8 cellular contexts compared by ENCODE assay signal in genomic region chr17:76075364-76076099, GRCh38. TPM values are rescaled to one million over a fixed set of nuclear protein-coding genes. Genes with fewer than 3 reads are reported as not detected.
DNase-seq lines count a peak whose midpoint lies in the region; ATAC-seq and TF ChIP-seq lines count a peak whose summit lies in the region.
"Had no signal": no experiment of that assay in that cellular context is flagged by ENCODE, and none has a peak within 500 bp of the region (broad histone marks: within the 10 kb centered on the region; RNA-seq: fewer than 3 reads in every experiment).

No MANE protein-coding gene starts in this region.

- H4K20me1 ChIP-seq in mammary epithelial cell (ENCODE audit: insufficient read depth, low read length) = no peaks in the 10 kb centered on the region

- H3K9me3 Mint-ChIP-seq in neural crest cell = no peaks in the 10 kb centered on the region

- no peak for TF ChIP-seq EP300 in Ishikawa (IDR thresholded peaks at IDR 0.05; ENCODE audit: borderline replicate concordance)

- peaks cover 76% of the 10 kb centered on the region for H3K27me3 Mint-ChIP-seq in neural crest cell (ENCODE audit: low read depth)

- peaks cover 53% of the 10 kb centered on the region for H3K27me3 ChIP-seq in mammary epithelial cell (ENCODE audit: insufficient read depth, low read length)

- H3K4me3 ChIP-seq in mammary epithelial cell (replicated peaks in 1 of 3; ENCODE audit: insufficient read depth in 1 of 3, low read depth in 2 of 3, low read length in 3 of 3) = no peak overlapping the region

- CTCF ChIA-PET in mammary epithelial cell (lab: Charles Lee; ENCODE audit: low non-redundant PET) = no interaction called here

- peaks cover 37% of the 10 kb centered on the region for H3K4me1 Mint-ChIP-seq in neural crest cell

- DNase-seq in DMS53 treated with DMSO at 0.1 percent for 48 hours (lab: John Stamatoyannopoulos, UW; ENCODE audit: unreplicated experiment) (peak; percentile 64), mammary epithelial cell (peak; percentile 41), neural crest cell (ENCODE audit: low read depth, low spot score) (peak; percentile 20)

- dilution Hi-C loops in mammary epithelial cell (cut with HindIII; ENCODE audit: low sequenced_read_pairs) = loop anchor here (5.0 kb wide), 3 partner anchors 38 to 148 kb away; no protein-coding TSS in a partner anchor

- no peak overlapping the region for H3K27ac Mint-ChIP-seq in neural crest cell (ENCODE audit: unreplicated experiment)

- H2AFZ ChIP-seq in mammary epithelial cell (ENCODE audit: low read depth, low read length) = no peak overlapping the region

- peak overlapping the region; percentile 18 for H3K4me2 ChIP-seq in mammary epithelial cell (ENCODE audit: insufficient read depth, low read depth, low read length)

- intact Hi-C loops in mammary epithelial cell (cut with micrococcal nuclease) = no loop called here

- TF ChIP-seq RAD21 in Ishikawa (IDR thresholded peaks at IDR 0.05; ENCODE audit: low read depth) = peak; percentile 20

- no peak overlapping the region for H3K9ac ChIP-seq in mammary epithelial cell (ENCODE audit: insufficient read depth, low read length)

- in situ Hi-C loops in mammary epithelial cell (cut with MboI; ENCODE audit: low sequenced_read_pairs in 2 of 2) = no loop called here

- ATAC-seq in GM21360 (IDR thresholded peaks at IDR 0.05; ENCODE audit: unreplicated experiment) (no peak), HG03571 (IDR thresholded peaks at IDR 0.05; ENCODE audit: unreplicated experiment) (no peak), GM18498 (IDR thresholded peaks at IDR 0.05; ENCODE audit: unreplicated experiment) (no peak)
- ATAC-seq: Panc1 had no signal

- TF ChIP-seq CTCF in mammary epithelial cell (conservative IDR thresholded peaks at IDR 0.05 in 1 of 2, IDR thresholded peaks at IDR 0.05 in 1 of 2; ENCODE audit: extremely low read depth in 1 of 2, insufficient read depth in 1 of 2, low read depth in 1 of 2, low read length in 2 of 2) (no peak), neural crest cell (conservative IDR thresholded peaks at IDR 0.05) (no peak)

- no peak overlapping the region for H3K27ac ChIP-seq in mammary epithelial cell (ENCODE audit: insufficient read depth, low read depth, low read length)

- no peaks in the 10 kb centered on the region for H3K9me3 ChIP-seq in mammary epithelial cell (replicated peaks; ENCODE audit: insufficient read depth, low read length)

- WGBS in mammary epithelial cell (ENCODE audit: low coverage, missing lambda C conversion rate) = 3% methylated on average over 24 of the region's 42 CpGs

- H3K4me3 Mint-ChIP-seq in neural crest cell = peak overlapping the region; percentile 78

- H3K36me3 ChIP-seq in mammary epithelial cell (ENCODE audit: insufficient read depth, low read length) = no peaks in the 10 kb centered on the region

- no peaks in the 10 kb centered on the region for H3K36me3 Mint-ChIP-seq in neural crest cell (ENCODE audit: low read depth)

- no TSS peak for BruUV-seq in mammary epithelial cell (replicated peaks; lab: Mats Ljungman, UMichigan)

- peaks cover 24% of the 10 kb centered on the region for H3K79me2 ChIP-seq in mammary epithelial cell (ENCODE audit: insufficient read depth, low read length)

- H3K4me1 ChIP-seq in mammary epithelial cell (ENCODE audit: insufficient read depth, low read length) = peaks cover 33% of the 10 kb centered on the region

TF ChIP-seq in Ishikawa, 13 proteins besides CTCF, POLR2A, EP300 and RAD21:
- TF ChIP-seq TEAD4 (IDR thresholded peaks at IDR 0.05) = peak; percentile 34; the same call in 1 of the 2 replicates
- no peak for TF ChIP-seq TAF1 (IDR thresholded peaks at IDR 0.05; ENCODE audit: low read depth)
- TF ChIP-seq NFIC (IDR thresholded peaks at IDR 0.05) = 0 out of 2 replicates have a peak, but pooled peaks have one; percentile 15

RNA-seq across cellular contexts. Expression of gene GALR2, which starts 1.0 kb away (rescaled TPM):
- total RNA-seq in mammary epithelial cell (not detected), neural crest cell (not detected in 2 replicates)
- 0.15 TPM for polyA plus RNA-seq in mammary epithelial cell
- not detected for polyA minus RNA-seq in mammary epithelial cell

RNA-seq across cellular contexts. Expression of gene SRP68, which starts 3.2 kb away (rescaled TPM):
- total RNA-seq in mammary epithelial cell = 100 to 1,000 TPM in 1 of 2 donors, 10 to 100 TPM in 1; 24.5 to 102 TPM
- polyA plus RNA-seq in mammary epithelial cell = 63.7 TPM
- polyA minus RNA-seq in mammary epithelial cell = 88.5 TPM
- total RNA-seq in neural crest cell = 87.9 and 91.6 TPM in 2 replicates

RNA-seq across cellular contexts. Expression of gene ZACN, which starts 3.5 kb away (rescaled TPM):
- total RNA-seq in mammary epithelial cell (not detected), neural crest cell (0.19 TPM in 1 of 2 replicates, not detected in the other)
- polyA plus RNA-seq in mammary epithelial cell = not detected
- not detected for polyA minus RNA-seq in mammary epithelial cell

RNA-seq across cellular contexts. Expression of gene EXOC7, which starts 28.1 kb away (rescaled TPM):
- total RNA-seq in mammary epithelial cell = 100 to 1,000 TPM; 102 to 111 TPM
- polyA plus RNA-seq in mammary epithelial cell = 55.8 TPM
- 98.8 TPM for polyA minus RNA-seq in mammary epithelial cell
- 195 and 205 TPM in 2 replicates for total RNA-seq in neural crest cell

RNA-seq across cellular contexts. Expression of gene EVPL, which starts 48.4 kb away (rescaled TPM):
- total RNA-seq in mammary epithelial cell = 1 to 10 TPM; 1.0 to 6.2 TPM
- polyA plus RNA-seq in mammary epithelial cell = 0.46 TPM
- 0.57 TPM for polyA minus RNA-seq in mammary epithelial cell
- total RNA-seq in neural crest cell = not detected in 2 replicates
